ENCODE assay signal across 15 cellular contexts in the genomic region with DNA sequence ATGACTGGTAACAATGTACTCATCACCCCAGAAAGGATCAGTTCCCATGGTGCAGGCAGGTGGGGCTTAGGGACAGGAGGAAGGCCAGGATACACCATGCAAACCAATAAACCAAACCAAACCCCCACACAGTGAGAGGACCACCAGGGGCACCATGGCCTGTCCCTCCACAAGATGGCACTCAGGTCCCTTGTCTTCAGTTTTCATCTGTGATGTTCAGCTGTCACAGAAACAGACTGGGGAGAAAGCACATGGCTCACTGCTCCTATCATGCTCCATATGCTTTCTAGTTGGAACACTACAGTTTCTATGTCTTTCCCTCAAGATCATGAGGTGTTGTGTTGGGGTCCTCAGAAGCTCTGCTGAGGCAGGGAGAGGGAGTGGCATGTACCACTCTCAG. TPM values are rescaled to one million over a fixed set of nuclear protein-coding genes. Genes with fewer than 3 reads are reported as not detected.
DNase-seq lines count a peak whose midpoint lies in the region; ATAC-seq, FAIRE-seq and TF ChIP-seq lines count a peak whose summit lies in the region.
"Had no signal": no experiment of that assay in that cellular context is flagged by ENCODE, and none has a peak within 500 bp of the region (broad histone marks: within the 10 kb centered on the region; RNA-seq: fewer than 3 reads in every experiment).

No MANE protein-coding gene starts in this region.

- no peaks in the 10 kb centered on the region for H3K4me1 ChIP-seq in upper lobe of right lung
- H3K4me1 ChIP-seq in gastrocnemius medialis, result no peaks in the 10 kb centered on the region
- H3K4me1 ChIP-seq: prostate gland had no signal

- ATAC-seq in upper lobe of right lung (peak; percentile 45), gastrocnemius medialis (no peak)

- H3K27ac ChIP-seq in upper lobe of right lung (no peak overlapping the region), gastrocnemius medialis (no peak overlapping the region)
- H3K27ac ChIP-seq: prostate gland had no signal

- in situ Hi-C loops in gastrocnemius medialis (cut with MboI; ENCODE audit: low sequenced_read_pairs in 4 of 4), result no loop called here

- intact Hi-C loops in upper lobe of right lung (cut with DNase I), result no loop called here
- intact Hi-C loops in gastrocnemius medialis (cut with DNase I; ENCODE audit: low total_unique reads), result no loop called here

- H3K9me3 ChIP-seq in upper lobe of right lung, result no peaks in the 10 kb centered on the region
- no peaks in the 10 kb centered on the region for H3K9me3 ChIP-seq in gastrocnemius medialis
- H3K9me3 ChIP-seq: prostate gland, SK-N-SH had no signal

- TF ChIP-seq POLR2A in NB4 (IDR thresholded peaks at IDR 0.05; ENCODE audit: extremely low read depth, insufficient read length), result no peak
- no peak for TF ChIP-seq POLR2A in gastrocnemius medialis (IDR thresholded peaks at IDR 0.05)
- TF ChIP-seq POLR2A in GM12892 (IDR thresholded peaks at IDR 0.05; ENCODE audit: low read depth, low read length), result no peak

- TF ChIP-seq CTCF in NB4 (IDR thresholded peaks at IDR 0.05; ENCODE audit: low read depth, low read length), result peak; percentile 45
- no peak for TF ChIP-seq CTCF in upper lobe of right lung (IDR thresholded peaks at IDR 0.05)
- no peak for TF ChIP-seq CTCF in gastrocnemius medialis (IDR thresholded peaks at IDR 0.05 in 4 of 5, conservative IDR thresholded peaks at IDR 0.05 in 1 of 5)

- H3K4me3 ChIP-seq in NB4 (ENCODE audit: low read depth, low read length) (no peak overlapping the region), upper lobe of right lung (no peak overlapping the region), gastrocnemius medialis (no peak overlapping the region)
- H3K4me3 ChIP-seq: prostate gland had no signal

- H3K36me3 ChIP-seq in upper lobe of right lung, result no peaks in the 10 kb centered on the region
- H3K36me3 ChIP-seq in gastrocnemius medialis, result no peaks in the 10 kb centered on the region
- H3K36me3 ChIP-seq: prostate gland had no signal

- H3K27me3 ChIP-seq in upper lobe of right lung (no peaks in the 10 kb centered on the region), gastrocnemius medialis (no peaks in the 10 kb centered on the region)
- H3K27me3 ChIP-seq: dorsolateral prefrontal cortex had no signal

- FAIRE-seq in GM12892 (lab: Jason Lieb, UNC), result no peak

- DNase-seq in stimulated activated CD4-positive, alpha-beta T cell treated with anti-CD3 and anti-CD28 coated beads, Interleukin-4, amount 100 ng/mL, for 1 hour, result peak; percentile 24
- no peak for DNase-seq in stimulated activated CD4-positive, alpha-beta T cell treated with anti-CD3 and anti-CD28 coated beads, Interleukin-1b, Interleukin-23, amount 100 ng/mL, for 48 hours
- DNase-seq in NB4 (ENCODE audit: low read depth) (peak; percentile 57), dermis microvascular lymphatic vessel endothelial cell (ENCODE audit: low read depth in 2 of 2) (peak; percentile 35 to 44), upper lobe of right lung (no peak), gastrocnemius medialis (no peak), SKM-1 (lab: John Stamatoyannopoulos, UW; ENCODE audit: unreplicated experiment) (no peak), GM12892 (ENCODE audit: insufficient read length) (no peak)
- DNase-seq: activated CD4-positive, alpha-beta T cell treated with anti-CD3 and anti-CD28 coated beads, Interleukin-2, amount 10 ng/mL, durations not matched to agents 7 days and 5 days; activated naive CD8-positive, alpha-beta T cell treated with anti-CD3 and anti-CD28 coated beads, Interleukin-2, amount 10 ng/mL, durations not matched to agents 7 days and 5 days; dorsolateral prefrontal cortex; glutamatergic neuron; HFFc6; SK-N-SH had no signal

RNA-seq across cellular contexts. Expression of a gene that starts 10.1 kb away (rescaled TPM):
- 0.77 and 3.3 TPM in 2 replicates for total RNA-seq in dermis microvascular lymphatic vessel endothelial cell
- total RNA-seq in upper lobe of right lung, result 1.5 TPM
- total RNA-seq in gastrocnemius medialis, result under 1 TPM; 0.07 to 0.15 (median 0.10) TPM
- polyA plus RNA-seq in GM12892 (2012; ENCODE audit: missing spikeins), result 0.32 TPM
- total RNA-seq: activated CD4-positive, alpha-beta T cell treated with anti-CD3 and anti-CD28 coated beads, Interleukin-2, amount 10 ng/mL, durations not matched to agents 7 days and 5 days; HFFc6 had no signal
- polyA plus RNA-seq: SK-N-SH had no signal

Comparison
In these comparisons a context has a peak if more than half of its experiments do, and no peak if none do; other contexts are left out.
1. DNase-seq: peak in stimulated activated CD4-positive, alpha-beta T cell treated with anti-CD3 and anti-CD28 coated beads, Interleukin-4, amount 100 ng/mL, for 1 hour (single experiment), NB4 (single experiment) and dermis microvascular lymphatic vessel endothelial cell (2 of 2); none in stimulated activated CD4-positive, alpha-beta T cell treated with anti-CD3 and anti-CD28 coated beads, Interleukin-1b, Interleukin-23, amount 100 ng/mL, for 48 hours (single experiment), upper lobe of right lung (single experiment), gastrocnemius medialis (0 of 2), SKM-1 (single experiment) and GM12892 (single experiment).